11 cellular contexts compared by ENCODE assay signal in genomic region chr10:52318822-52319464, GRCh38. TPM values are rescaled to one million over a fixed set of nuclear protein-coding genes. Genes with fewer than 3 reads are reported as not detected.
DNase-seq lines count a peak whose midpoint lies in the region; ATAC-seq and TF ChIP-seq lines count a peak whose summit lies in the region.
"Had no signal": no experiment of that assay in that cellular context is flagged by ENCODE, and none has a peak within 500 bp of the region (broad histone marks: within the 10 kb centered on the region; RNA-seq: fewer than 3 reads in every experiment).

No MANE protein-coding gene starts in this region.

- H3K4me1 ChIP-seq in mucosa of descending colon (ENCODE audit: low read depth) = no peaks in the 10 kb centered on the region

- H3K36me3 ChIP-seq in mucosa of descending colon (ENCODE audit: low read depth) = no peaks in the 10 kb centered on the region
- H3K36me3 ChIP-seq: ovary had no signal

- no peaks in the 10 kb centered on the region for H3K27me3 Mint-ChIP-seq in chondrocyte (ENCODE audit: low read depth)
- H3K27me3 Mint-ChIP-seq in activated naive CD8-positive, alpha-beta T cell treated with anti-CD3 and anti-CD28 coated beads for 36 hours = peaks cover 25% of the 10 kb centered on the region

- H3K36me3 Mint-ChIP-seq in chondrocyte (ENCODE audit: low read depth) = peaks cover 2% of the 10 kb centered on the region
- H3K36me3 Mint-ChIP-seq in activated naive CD8-positive, alpha-beta T cell treated with anti-CD3 and anti-CD28 coated beads for 36 hours = no peaks in the 10 kb centered on the region

- peak; percentile 95 for DNase-seq in AG10803 (ENCODE audit: low read depth)
- DNase-seq in LHCN-M2 (ENCODE audit: low read depth) = peak; percentile 96
- DNase-seq in chondrocyte (ENCODE audit: low spot score) = no peak
- DNase-seq in mucosa of descending colon = no peak
- no peak for DNase-seq in activated naive CD8-positive, alpha-beta T cell treated with anti-CD3 and anti-CD28 coated beads for 36 hours
- no peak for DNase-seq in globus pallidus (ENCODE audit: low spot score)
- DNase-seq in activated gamma-delta T cell treated with Interleukin-2 at 50 U/mL for 16 hours = no peak
- DNase-seq: NCI-H2029, ovary had no signal

- peaks cover 62% of the 10 kb centered on the region for H3K4me1 Mint-ChIP-seq in chondrocyte (ENCODE audit: low read depth)
- peaks cover 5% of the 10 kb centered on the region for H3K4me1 Mint-ChIP-seq in activated naive CD8-positive, alpha-beta T cell treated with anti-CD3 and anti-CD28 coated beads for 36 hours
- H3K4me1 Mint-ChIP-seq: central memory CD8-positive, alpha-beta T cell had no signal

- intact Hi-C loops in mucosa of descending colon (cut with DNase I, micrococcal nuclease) = loop anchor here in 1 of 2 donors (10.0 kb wide), 1 partner anchor 166 kb away; no protein-coding TSS in a partner anchor

- H3K4me3 ChIP-seq in AG10803 (ENCODE audit: low read length) = no peak overlapping the region
- H3K4me3 ChIP-seq in mucosa of descending colon = no peak overlapping the region
- H3K4me3 ChIP-seq: ovary had no signal

- ATAC-seq in mucosa of descending colon (peak; percentile 69), GM19397 (IDR thresholded peaks at IDR 0.05; ENCODE audit: unreplicated experiment) (no peak)

- peaks cover 3% of the 10 kb centered on the region for H3K9me3 Mint-ChIP-seq in chondrocyte (ENCODE audit: low read depth)
- H3K9me3 Mint-ChIP-seq in activated naive CD8-positive, alpha-beta T cell treated with anti-CD3 and anti-CD28 coated beads for 36 hours = no peaks in the 10 kb centered on the region

- TF ChIP-seq CTCF in AG10803 (conservative IDR thresholded peaks at IDR 0.05; ENCODE audit: low read length) = no peak
- TF ChIP-seq CTCF in chondrocyte (IDR thresholded peaks at IDR 0.05) = no peak
- no peak for TF ChIP-seq CTCF in mucosa of descending colon (IDR thresholded peaks at IDR 0.05)

- H3K27ac Mint-ChIP-seq in chondrocyte (ENCODE audit: unreplicated experiment) = peak overlapping the region; percentile 93
- no peak overlapping the region for H3K27ac Mint-ChIP-seq in activated naive CD8-positive, alpha-beta T cell treated with anti-CD3 and anti-CD28 coated beads for 36 hours

- H3K4me3 Mint-ChIP-seq in chondrocyte (ENCODE audit: unreplicated experiment) = peak overlapping the region; percentile 40
- no peak overlapping the region for H3K4me3 Mint-ChIP-seq in activated naive CD8-positive, alpha-beta T cell treated with anti-CD3 and anti-CD28 coated beads for 36 hours
- H3K4me3 Mint-ChIP-seq: central memory CD8-positive, alpha-beta T cell had no signal

- no peaks in the 10 kb centered on the region for H3K9me3 ChIP-seq in mucosa of descending colon
- H3K9me3 ChIP-seq: ovary had no signal

RNA-seq across cellular contexts. Expression of gene DKK1, which starts 4.9 kb away (rescaled TPM):
- 80.0 and 108 TPM in 2 replicates for total RNA-seq in LHCN-M2 (2014; rRNA removed)
- 122 TPM for polyA plus RNA-seq in LHCN-M2 (2012)
- total RNA-seq in chondrocyte = 54.4 to 170 TPM (median 170 TPM) in 3 replicates
- 1 to 10 TPM in 1 of 3 donors, not detected in 2; 1.5 TPM for total RNA-seq in mucosa of descending colon
- total RNA-seq in activated naive CD8-positive, alpha-beta T cell treated with anti-CD3 and anti-CD28 coated beads for 36 hours = not detected

Comparison
In these comparisons a context has a peak if more than half of its experiments do, and no peak if none do; other contexts are left out.
1. DNase-seq: peak in AG10803 (single experiment) and LHCN-M2 (single experiment); none in chondrocyte (single experiment), mucosa of descending colon (0 of 3), activated naive CD8-positive, alpha-beta T cell treated with anti-CD3 and anti-CD28 coated beads for 36 hours (single experiment), globus pallidus (single experiment) and activated gamma-delta T cell treated with Interleukin-2 at 50 U/mL for 16 hours (single experiment).
2. RNA of gene DKK1, which starts 4.9 kb away (total RNA-seq): 54.4 to 170 TPM in chondrocyte and 80.0 to 108 TPM in LHCN-M2; 1.5 TPM in mucosa of descending colon and not detected in activated naive CD8-positive, alpha-beta T cell treated with anti-CD3 and anti-CD28 coated beads for 36 hours; every median in the first group is over 10 times any median in the second.